Comparison of ENCODE assay signal across 1 cellular context in the genomic region with DNA sequence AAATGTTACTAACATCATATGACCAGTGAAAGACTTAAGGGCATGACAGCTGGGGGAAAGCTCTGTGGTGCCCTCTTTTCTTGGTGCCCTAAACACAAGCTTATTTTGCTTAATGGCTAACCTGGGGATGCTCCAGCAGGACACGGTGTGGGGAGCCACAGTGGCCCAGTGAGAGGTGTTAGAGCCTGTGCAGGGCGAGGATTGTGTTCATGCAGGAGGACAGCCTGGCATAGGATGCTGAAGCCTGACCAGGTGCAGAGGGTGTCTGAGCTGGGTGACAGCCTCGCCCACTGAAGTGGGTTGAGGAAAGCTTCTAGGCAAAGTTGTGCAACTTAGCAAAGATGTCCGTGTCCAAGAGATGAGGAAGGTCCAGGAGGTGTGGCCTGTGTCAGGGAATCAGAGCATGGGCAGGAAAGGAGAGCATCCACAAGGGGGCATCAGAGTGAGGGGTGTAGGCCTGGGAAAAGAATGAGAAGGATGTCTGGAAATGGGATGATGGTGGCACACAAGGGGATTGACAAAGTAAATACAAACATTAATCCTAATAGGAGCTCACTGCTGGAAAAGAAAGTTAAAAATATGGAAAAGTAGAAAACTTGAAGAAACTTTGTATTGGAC.
TF ChIP-seq lines count a peak whose summit lies in the region.

No MANE protein-coding gene starts in this region.

TF ChIP-seq in H1, 55 proteins besides CTCF, POLR2A, EP300 and RAD21 (continued from another document):
- TF ChIP-seq CBX5 (IDR thresholded peaks at IDR 0.05; ENCODE audit: low read depth, low read length) (no peak), CHD1 (IDR thresholded peaks at IDR 0.05; ENCODE audit: low read depth, low read length) (no peak), BRCA1 (IDR thresholded peaks at IDR 0.05; ENCODE audit: low read depth, low read length) (no peak), ASH2L (IDR thresholded peaks at IDR 0.05; ENCODE audit: low read length) (no peak), HDAC2 (IDR thresholded peaks at IDR 0.05; ENCODE audit: borderline replicate concordance in 1 of 2, low read depth in 2 of 2, low read length in 2 of 2) (no peak)
